In the genomic region with DNA sequence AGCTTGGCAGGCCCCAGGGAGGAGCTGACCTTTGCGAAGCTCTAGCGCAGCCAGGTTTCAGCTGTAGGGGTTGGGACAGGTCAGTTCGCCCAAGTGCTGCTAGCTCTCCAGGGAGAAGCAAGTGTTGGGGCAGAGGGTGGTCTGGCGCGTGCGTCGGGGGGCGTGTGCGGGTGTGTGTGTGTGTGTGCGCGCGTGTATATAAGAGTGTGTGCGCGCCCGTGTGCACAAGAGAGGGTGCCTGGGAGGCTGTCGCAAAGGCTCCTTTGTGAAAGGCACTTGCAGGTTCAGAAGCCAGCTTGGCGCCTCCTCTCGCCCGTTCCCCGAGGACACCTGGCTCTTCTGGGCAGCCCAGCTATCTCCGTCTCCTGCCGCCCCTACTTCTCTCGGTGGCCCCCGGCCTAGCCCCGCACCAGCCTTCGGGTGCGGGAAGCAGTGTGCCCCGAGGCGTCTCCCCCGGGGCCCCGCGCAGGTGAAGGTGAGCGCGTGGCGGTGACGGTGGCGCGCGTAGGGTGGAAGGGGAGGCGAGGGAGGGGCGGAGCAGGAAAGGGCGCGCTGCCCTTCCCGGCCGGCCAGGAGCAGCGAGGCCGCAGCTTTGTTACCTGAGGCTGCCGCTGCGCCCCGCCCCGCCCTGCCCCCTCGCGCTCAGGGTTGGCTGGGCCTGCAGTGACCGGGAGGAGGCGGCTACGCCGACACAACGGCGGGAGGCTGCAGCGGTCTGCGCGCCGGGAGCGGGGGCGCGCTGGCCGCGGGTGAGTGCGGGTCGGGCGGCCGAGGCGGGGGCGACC, we compare ENCODE assay signal across 8 cellular contexts. TPM values are rescaled to one million over a fixed set of nuclear protein-coding genes. Genes with fewer than 3 reads are reported as not detected.
DNase-seq lines count a peak whose midpoint lies in the region; ATAC-seq, FAIRE-seq and TF ChIP-seq lines count a peak whose summit lies in the region.

A gene with protein sequence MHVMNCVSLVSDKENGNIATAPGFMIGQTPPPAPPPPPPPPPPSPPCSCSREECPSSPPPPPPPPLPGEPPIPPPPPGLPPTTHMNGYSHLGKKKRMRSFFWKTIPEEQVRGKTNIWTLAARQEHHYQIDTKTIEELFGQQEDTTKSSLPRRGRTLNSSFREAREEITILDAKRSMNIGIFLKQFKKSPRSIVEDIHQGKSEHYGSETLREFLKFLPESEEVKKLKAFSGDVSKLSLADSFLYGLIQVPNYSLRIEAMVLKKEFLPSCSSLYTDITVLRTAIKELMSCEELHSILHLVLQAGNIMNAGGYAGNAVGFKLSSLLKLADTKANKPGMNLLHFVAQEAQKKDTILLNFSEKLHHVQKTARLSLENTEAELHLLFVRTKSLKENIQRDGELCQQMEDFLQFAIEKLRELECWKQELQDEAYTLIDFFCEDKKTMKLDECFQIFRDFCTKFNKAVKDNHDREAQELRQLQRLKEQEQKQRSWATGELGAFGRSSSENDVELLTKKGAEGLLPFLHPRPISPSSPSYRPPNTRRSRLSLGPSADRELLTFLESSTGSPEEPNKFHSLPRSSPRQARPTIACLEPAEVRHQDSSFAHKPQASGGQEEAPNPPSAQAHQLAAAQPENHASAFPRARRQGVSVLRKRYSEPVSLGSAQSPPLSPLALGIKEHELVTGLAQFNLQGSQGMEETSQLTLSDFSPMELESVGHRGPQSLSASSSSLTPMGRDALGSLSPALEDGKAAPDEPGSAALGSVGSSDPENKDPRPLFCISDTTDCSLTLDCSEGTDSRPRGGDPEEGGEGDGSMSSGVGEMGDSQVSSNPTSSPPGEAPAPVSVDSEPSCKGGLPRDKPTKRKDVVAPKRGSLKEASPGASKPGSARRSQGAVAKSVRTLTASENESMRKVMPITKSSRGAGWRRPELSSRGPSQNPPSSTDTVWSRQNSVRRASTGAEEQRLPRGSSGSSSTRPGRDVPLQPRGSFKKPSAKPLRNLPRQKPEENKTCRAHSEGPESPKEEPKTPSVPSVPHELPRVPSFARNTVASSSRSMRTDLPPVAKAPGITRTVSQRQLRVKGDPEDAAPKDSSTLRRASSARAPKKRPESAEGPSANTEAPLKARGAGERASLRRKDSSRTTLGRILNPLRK (plus strand): TSS at position 663 of the 785 bp plus-strand sequence. CDS start 6,735 bp downstream, outside the sequence.

- no peaks in the 10 kb centered on the region for H3K36me3 ChIP-seq in GM12878 (ENCODE audit: control insufficient read depth in 2 of 2, insufficient read depth in 2 of 2, low read length in 1 of 2)
- no peaks in the 10 kb centered on the region for H3K36me3 ChIP-seq in spleen

- in situ Hi-C loops in GM12878 (cut with MboI): no loop called here

- H3K4me3 ChIP-seq in GM12878: peak within 1 kb of the TSS; percentile 74
- peak within 1 kb of the TSS; percentile 52 to 86 (median 76) for H3K4me3 ChIP-seq in spleen

- no TSS peak for BruUV-seq in GM12878 (replicated peaks; lab: Mats Ljungman, UMichigan)

- H3K79me2 ChIP-seq in GM12878 (ENCODE audit: control insufficient read depth, insufficient read depth, low read length): no peaks in the 10 kb centered on the region

- POLR2A ChIA-PET in GM12878 (lab: Charles Lee): no interaction called here

- SMC1A ChIA-PET in GM12878 (lab: Charles Lee; ENCODE audit: uncharacterized antibody, unreplicated experiment): no interaction called here

- peak; percentile 30 for DNase-seq in NCI-H2227 treated with DMSO at 0.1 percent for 48 hours (lab: John Stamatoyannopoulos, UW)
- DNase-seq in GM12878 (ENCODE audit: low read depth, low spot score): no peak
- DNase-seq in iPS-NIHi7 (ENCODE audit: extremely low spot score): peak; percentile 95
- DNase-seq in spleen: peak; percentile 75
- no peak for DNase-seq in epidermal melanocyte (ENCODE audit: insufficient read length, low spot score)

- no peak for TF ChIP-seq EP300 in GM12878 (IDR thresholded peaks at IDR 0.05; ENCODE audit: borderline replicate concordance in 1 of 2, control insufficient read depth in 1 of 2, low read depth in 2 of 2, low read length in 2 of 2)

- FAIRE-seq in GM12878 (lab: Jason Lieb, UNC): no peak

- 2% methylated on average over 43 of the region's 74 CpGs for WGBS in GM12878 (ENCODE audit: insufficient coverage, insufficient replicate concordance, low lambda C conversion rate, missing lambda C conversion rate)
- whole genome bisulfite sequencing in spleen, 5 donors: 2 to 5% (median 2%) methylated on average over 23 to 74 of the region's 74 CpGs

- no peak within 1 kb of the TSS; the same call in 1 of the 2 replicates for H3K9ac ChIP-seq in GM12878 (ENCODE audit: control insufficient read depth, insufficient read depth, low read length)

- no peak for TF ChIP-seq RAD21 in GM12878 (IDR thresholded peaks at IDR 0.05; ENCODE audit: insufficient read depth, low read depth, low read length)

- intact Hi-C loops in GM12878 (cut with micrococcal nuclease; ENCODE audit: unreplicated experiment) (no loop called here), spleen (cut with DNase I; ENCODE audit: low total_unique reads) (loop anchor here (10.0 kb wide), 1 partner anchor 149 kb away; no protein-coding TSS in a partner anchor)

- ATAC-seq in GM18909 (IDR thresholded peaks at IDR 0.05; ENCODE audit: poor library complexity, unreplicated experiment): peak; percentile 38
- ATAC-seq in GM12878: peak; percentile 59
- ATAC-seq in HG03460 (IDR thresholded peaks at IDR 0.05; ENCODE audit: unreplicated experiment): no peak

- TF ChIP-seq CTCF in C4-2B (conservative IDR thresholded peaks at IDR 0.05) (peak; percentile 5; the same call in 1 of the 2 replicates), GM12878 (IDR thresholded peaks at IDR 0.05 in 2 of 3, conservative IDR thresholded peaks at IDR 0.05 in 1 of 3; ENCODE audit: control insufficient read depth in 2 of 3, extremely low read depth in 1 of 3, insufficient read depth in 1 of 3, low read depth in 3 of 3, low read length in 3 of 3) (no peak), spleen (IDR thresholded peaks at IDR 0.05 in 8 of 11, conservative IDR thresholded peaks at IDR 0.05 in 3 of 11) (peak in 2 of 11 experiments; percentile 4 to 10)

- CTCF ChIA-PET in GM12878 (lab: Yijun Ruan, JAX): no interaction called here

- H3K27ac ChIP-seq in C4-2B (peak within 1 kb of the TSS; percentile 87), GM12878 (ENCODE audit: control insufficient read depth, insufficient read depth) (no peak within 1 kb of the TSS), spleen (peak within 1 kb of the TSS in 7 of 8 donors; percentile 58 to 80 (median 69))

- H2AFZ ChIP-seq in GM12878 (ENCODE audit: control insufficient read depth, low read depth, low read length): no peak within 1 kb of the TSS; the same call in 1 of the 2 replicates

- no peaks in the 10 kb centered on the region; the same call in 2 of the 3 replicates for H3K9me3 ChIP-seq in GM12878 (replicated peaks; ENCODE audit: control insufficient read depth, insufficient read depth, low read length)
- no peaks in the 10 kb centered on the region for H3K9me3 ChIP-seq in spleen

- H3K4me2 ChIP-seq in GM12878 (ENCODE audit: control insufficient read depth, insufficient read depth): peak within 1 kb of the TSS; percentile 94

- RAD21 ChIA-PET in GM12878 (lab: Charles Lee; ENCODE audit: unreplicated experiment): no interaction called here

- TF ChIP-seq POLR2A in GM12878 (IDR thresholded peaks at IDR 0.05; ENCODE audit: low read depth, low read length) (no peak), spleen (IDR thresholded peaks at IDR 0.05) (no peak)

- H3K27me3 ChIP-seq in GM12878 (replicated peaks in 1 of 2; ENCODE audit: control insufficient read depth in 2 of 2, insufficient read depth in 2 of 2, low read length in 1 of 2) (peaks cover 11 to 20% of the 10 kb centered on the region in 2 experiments), spleen (replicated peaks in 1 of 7) (peaks cover 0 to 74% (median 26%) of the 10 kb centered on the region in 7 donors)

- 0 out of 2 replicates have a peak, but pooled peaks cover 3% of the 10 kb centered on the region for H4K20me1 ChIP-seq in GM12878 (ENCODE audit: control insufficient read depth, insufficient read depth)

- H3K4me1 ChIP-seq in GM12878 (ENCODE audit: control insufficient read depth, insufficient read depth, low read length) (peaks cover 10% of the 10 kb centered on the region), spleen (peaks cover 9 to 51% (median 36%) of the 10 kb centered on the region in 6 donors)

TF ChIP-seq in GM12878, 131 proteins besides CTCF, POLR2A, EP300 and RAD21 (continues in another document):
- TF ChIP-seq, protein P1, sequence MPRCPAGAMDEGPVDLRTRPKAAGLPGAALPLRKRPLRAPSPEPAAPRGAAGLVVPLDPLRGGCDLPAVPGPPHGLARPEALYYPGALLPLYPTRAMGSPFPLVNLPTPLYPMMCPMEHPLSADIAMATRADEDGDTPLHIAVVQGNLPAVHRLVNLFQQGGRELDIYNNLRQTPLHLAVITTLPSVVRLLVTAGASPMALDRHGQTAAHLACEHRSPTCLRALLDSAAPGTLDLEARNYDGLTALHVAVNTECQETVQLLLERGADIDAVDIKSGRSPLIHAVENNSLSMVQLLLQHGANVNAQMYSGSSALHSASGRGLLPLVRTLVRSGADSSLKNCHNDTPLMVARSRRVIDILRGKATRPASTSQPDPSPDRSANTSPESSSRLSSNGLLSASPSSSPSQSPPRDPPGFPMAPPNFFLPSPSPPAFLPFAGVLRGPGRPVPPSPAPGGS (IDR thresholded peaks at IDR 0.05; ENCODE audit: borderline replicate concordance, insufficient read depth, low read depth, low read length, poor library complexity, severe bottlenecking): no peak
- no peak for TF ChIP-seq EED (IDR thresholded peaks at IDR 0.05; ENCODE audit: low read depth)

RNA-seq across cellular contexts. Expression of the gene that starts here (rescaled TPM):
- 0.48 and 0.49 TPM in 2 replicates for total RNA-seq in GM12878 (2013; cell fraction: nucleolus; rRNA removed)
- total RNA-seq in GM12878 (2014; rRNA removed): under 0.01 and 0.06 TPM in 2 replicates
- total RNA-seq in GM12878 (2014; rRNA removed; fragmentation: Illumina TruSeq; extraction: Trizol): 0.04 and 0.05 TPM in 2 replicates
- total RNA-seq in GM12878 (2021): 0.05 and 0.08 TPM in 2 replicates
- not detected for polyA plus RNA-seq in GM12878 (2011; ENCODE audit: low read depth)
- 0.12 and 0.13 TPM in 2 replicates for polyA plus RNA-seq in GM12878 (2011; rRNA removed)
- polyA plus RNA-seq in GM12878 (2011; cell fraction: cytosol; rRNA removed): 0.12 and 0.16 TPM in 2 replicates
- polyA plus RNA-seq in GM12878 (2011; cell fraction: nucleus; rRNA removed): 0.52 and 0.57 TPM in 2 replicates
- 0.03 and 0.05 TPM in 2 replicates for polyA plus RNA-seq in GM12878 (2012)
- polyA plus RNA-seq in GM12878 (2014; fragmentation: Illumina TruSeq; extraction: Trizol): 0.04 and 0.06 TPM in 2 replicates
- polyA plus RNA-seq in GM12878 (2014; fragmentation: Nextera tagmentation; extraction: Ambion mirVana): under 1 TPM in 1 of 2 experiments, not detected in 1; 0.04 TPM
- 0.06 and 0.10 TPM in 2 replicates for polyA plus RNA-seq in GM12878 (2014; rRNA removed)
- polyA plus RNA-seq in GM12878 (2016; fragmentation: Nextera tagmentation; extraction: Ambion mirVana): not detected
- polyA minus RNA-seq in GM12878 (2011; rRNA and poly(A)+ RNA removed): 0.05 and 0.07 TPM in 2 replicates
- not detected in 2 replicates for polyA minus RNA-seq in GM12878 (2011; cell fraction: cytosol; rRNA and poly(A)+ RNA removed)
- polyA minus RNA-seq in GM12878 (2011; cell fraction: nucleus; rRNA and poly(A)+ RNA removed): 0.12 and 0.19 TPM in 2 replicates
- 10 to 100 TPM in 4 of 7 donors, 1 to 10 TPM in 3; 5.5 to 14.3 (median 11.1) TPM for total RNA-seq in spleen
- polyA plus RNA-seq in spleen: 1 to 10 TPM in 2 of 3 donors, under 1 TPM in 1; 0.82 to 2.4 (median 1.1) TPM

Comparison
In these comparisons a context has a peak if more than half of its experiments do, and no peak if none do; other contexts are left out.
1. RNA of the gene that starts here (total RNA-seq): 5.5 to 14.3 TPM in spleen; under 0.01 to 0.49 TPM in GM12878; every median in the first group is over 4 times any median in the second.
2. Peak in ATAC-seq, H3K4me3 ChIP-seq and H3K4me2 ChIP-seq in GM12878; RNA of the gene not detected or under 1 TPM.
3. DNase-seq: peak in NCI-H2227 treated with DMSO at 0.1 percent for 48 hours (single experiment), iPS-NIHi7 (single experiment) and spleen (single experiment); none in GM12878 (single experiment) and epidermal melanocyte (single experiment).